In the genomic region with DNA sequence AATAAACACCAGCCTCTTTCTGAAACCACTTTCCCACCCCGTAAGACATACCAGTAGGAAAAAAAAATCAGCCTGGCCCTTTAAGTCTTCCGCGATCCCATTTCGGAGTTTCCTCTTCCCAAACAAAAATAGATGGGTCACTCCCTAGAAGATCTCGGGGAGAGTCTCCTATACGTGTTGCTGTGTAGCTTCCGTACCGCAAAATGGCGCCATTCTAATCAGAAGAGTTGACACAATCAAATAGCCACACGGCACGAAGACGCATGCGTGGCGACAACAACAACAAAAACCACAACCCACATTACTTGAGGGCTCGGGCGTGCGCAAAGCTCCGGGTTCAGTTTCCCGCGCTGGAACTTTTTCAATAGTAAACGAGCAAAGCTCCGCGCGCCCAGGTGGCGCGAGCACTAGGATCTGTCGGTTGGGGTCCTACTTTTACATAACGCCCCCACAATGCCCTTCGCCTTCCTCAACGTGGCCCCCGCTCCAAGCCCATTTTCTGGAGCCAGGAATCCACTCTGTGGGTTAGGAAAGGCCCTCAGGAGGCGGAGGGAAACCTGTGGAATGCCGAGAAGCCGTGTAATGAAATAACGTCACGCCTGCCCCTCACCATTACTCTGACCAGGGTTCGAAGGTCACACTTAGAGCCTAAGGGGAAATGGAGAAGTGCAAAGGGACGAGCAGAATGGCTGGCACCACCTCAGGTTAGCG, we compare ENCODE assay signal across 8 cellular contexts. TPM values are rescaled to one million over a fixed set of nuclear protein-coding genes. Genes with fewer than 3 reads are reported as not detected.
DNase-seq lines count a peak whose midpoint lies in the region; ATAC-seq and TF ChIP-seq lines count a peak whose summit lies in the region.

A gene (minus strand): TSS at position 208 of the 711 bp plus-strand sequence. CDS start 519 bp downstream, outside the sequence.

- H3K9me3 ChIP-seq in CD4-positive, CD25-positive, alpha-beta regulatory T cell (ENCODE audit: control insufficient read depth in 2 of 2, low read length in 2 of 2), result no peaks in the 10 kb centered on the region
- H3K9me3 ChIP-seq in SK-N-MC (ENCODE audit: low read depth, low read length) (no peaks in the 10 kb centered on the region), neuron (ENCODE audit: low read length) (no peaks in the 10 kb centered on the region), stomach smooth muscle (ENCODE audit: control insufficient read depth in 2 of 2, low read length in 2 of 2) (no peaks in the 10 kb centered on the region)

- H3K36me3 ChIP-seq in CD4-positive, CD25-positive, alpha-beta regulatory T cell (ENCODE audit: control insufficient read depth, insufficient read depth, low read length), result peaks cover 35% of the 10 kb centered on the region
- H3K36me3 ChIP-seq in SK-N-MC (ENCODE audit: insufficient read depth, low read length) (peaks cover 53% of the 10 kb centered on the region), neuron (ENCODE audit: insufficient read depth, low read length) (peaks cover 54% of the 10 kb centered on the region), stomach smooth muscle (ENCODE audit: control insufficient read depth in 2 of 2, insufficient read depth in 2 of 2, low read length in 2 of 2) (peaks cover 22 to 34% of the 10 kb centered on the region in 2 donors)

- H3K36me3 Mint-ChIP-seq in CD4-positive, CD25-positive, alpha-beta regulatory T cell, result peaks cover 31% of the 10 kb centered on the region

- peak; percentile 33 to 42 for ATAC-seq in CD4-positive, CD25-positive, alpha-beta regulatory T cell (ENCODE audit: low read depth in 2 of 2)
- peak; percentile 27 for ATAC-seq in GM21576 (IDR thresholded peaks at IDR 0.05; ENCODE audit: unreplicated experiment)
- ATAC-seq in foreskin keratinocyte, result peak; percentile 18

- TF ChIP-seq CTCF in foreskin keratinocyte (conservative IDR thresholded peaks at IDR 0.05), result no peak

- H3K4me3 Mint-ChIP-seq in CD4-positive, CD25-positive, alpha-beta regulatory T cell, result peak within 1 kb of the TSS; percentile 92 to 98 (median 94)

- peaks cover 56% of the 10 kb centered on the region for H3K4me1 ChIP-seq in CD4-positive, CD25-positive, alpha-beta regulatory T cell (ENCODE audit: control insufficient read depth, insufficient read depth, low read length, poor library complexity, severe bottlenecking)
- H3K4me1 ChIP-seq in foreskin keratinocyte, result peaks cover 5% of the 10 kb centered on the region
- H3K4me1 ChIP-seq in neuron (ENCODE audit: insufficient read depth, low read length), result peaks cover 31% of the 10 kb centered on the region
- H3K4me1 ChIP-seq in stomach smooth muscle (ENCODE audit: control insufficient read depth, insufficient read depth, low read length), result peaks cover 50% of the 10 kb centered on the region

- H3K27me3 Mint-ChIP-seq in CD4-positive, CD25-positive, alpha-beta regulatory T cell, result no peaks in the 10 kb centered on the region

- H3K4me3 ChIP-seq in CD4-positive, CD25-positive, alpha-beta regulatory T cell (ENCODE audit: low read depth, low read length), result peak within 1 kb of the TSS; percentile 98
- H3K4me3 ChIP-seq in SK-N-MC, result peak within 1 kb of the TSS; percentile 95
- peak within 1 kb of the TSS; percentile 63 for H3K4me3 ChIP-seq in neuron (ENCODE audit: low read length)
- H3K4me3 ChIP-seq in stomach smooth muscle (ENCODE audit: low read length in 2 of 2), result peak within 1 kb of the TSS; percentile 83 to 95

- H3K27ac ChIP-seq in CD4-positive, CD25-positive, alpha-beta regulatory T cell (ENCODE audit: insufficient read depth, low read length, poor library complexity, severe bottlenecking), result peak within 1 kb of the TSS; percentile 98
- H3K27ac ChIP-seq in SK-N-MC (peak within 1 kb of the TSS; percentile 98), foreskin keratinocyte (peak within 1 kb of the TSS; percentile 77), stomach smooth muscle (ENCODE audit: low read length) (peak within 1 kb of the TSS; percentile 97)

- H2AFZ ChIP-seq in neuron (ENCODE audit: low read depth, low read length), result peak within 1 kb of the TSS; percentile 46

- peaks cover 4 to 86% (median 52%) of the 10 kb centered on the region in 4 donors for H3K4me1 Mint-ChIP-seq in CD4-positive, CD25-positive, alpha-beta regulatory T cell

- no peaks in the 10 kb centered on the region for H3K27me3 ChIP-seq in CD4-positive, CD25-positive, alpha-beta regulatory T cell (ENCODE audit: control insufficient read depth, insufficient read depth, low read length)
- no peaks in the 10 kb centered on the region for H3K27me3 ChIP-seq in foreskin keratinocyte
- H3K27me3 ChIP-seq in neuron (ENCODE audit: insufficient read depth, low read length), result no peaks in the 10 kb centered on the region
- H3K27me3 ChIP-seq in stomach smooth muscle (ENCODE audit: control insufficient read depth in 1 of 2, insufficient read depth in 2 of 2, low read length in 2 of 2), result no peaks in the 10 kb centered on the region

- no peaks in the 10 kb centered on the region for H3K9me3 Mint-ChIP-seq in CD4-positive, CD25-positive, alpha-beta regulatory T cell

- H3K27ac Mint-ChIP-seq in CD4-positive, CD25-positive, alpha-beta regulatory T cell, result peak within 1 kb of the TSS; percentile 98 to 100 (median 98)

- DNase-seq in CD4-positive, CD25-positive, alpha-beta regulatory T cell, result peak; percentile 86 to 96 (median 92)
- DNase-seq in NCI-H1092 (lab: John Stamatoyannopoulos, UW) (peak; percentile 77), SK-N-MC (ENCODE audit: low read depth, low spot score) (peak; percentile 92), foreskin keratinocyte (peak; percentile 85 to 94)
- DNase-seq in activated naive CD4-positive, alpha-beta T cell treated with Interleukin-2 at 50 U/mL for 16 hours, result peak; percentile 89

- H3K9ac ChIP-seq in SK-N-MC (ENCODE audit: insufficient read length) (peak within 1 kb of the TSS; percentile 98), stomach smooth muscle (ENCODE audit: low read length in 2 of 2) (peak within 1 kb of the TSS; percentile 94 to 95)

RNA-seq across cellular contexts. Expression of the gene that starts here (rescaled TPM):
- 9.8 TPM for total RNA-seq in CD4-positive, CD25-positive, alpha-beta regulatory T cell
- 10 to 100 TPM; 21.6 to 27.3 (median 25.2) TPM for polyA plus RNA-seq in CD4-positive, CD25-positive, alpha-beta regulatory T cell
- total RNA-seq in foreskin keratinocyte, result 17.2 and 17.8 TPM in 2 replicates
- polyA plus RNA-seq in foreskin keratinocyte, result 26.5 and 28.7 TPM in 2 replicates

Comparison
In these comparisons a context has a peak if more than half of its experiments do, and no peak if none do; other contexts are left out.
1. Peak in every context shown above with its lines: DNase-seq, ATAC-seq, H3K4me3 ChIP-seq and H3K27ac ChIP-seq.